14 cellular contexts compared by ENCODE assay signal in the genomic region with DNA sequence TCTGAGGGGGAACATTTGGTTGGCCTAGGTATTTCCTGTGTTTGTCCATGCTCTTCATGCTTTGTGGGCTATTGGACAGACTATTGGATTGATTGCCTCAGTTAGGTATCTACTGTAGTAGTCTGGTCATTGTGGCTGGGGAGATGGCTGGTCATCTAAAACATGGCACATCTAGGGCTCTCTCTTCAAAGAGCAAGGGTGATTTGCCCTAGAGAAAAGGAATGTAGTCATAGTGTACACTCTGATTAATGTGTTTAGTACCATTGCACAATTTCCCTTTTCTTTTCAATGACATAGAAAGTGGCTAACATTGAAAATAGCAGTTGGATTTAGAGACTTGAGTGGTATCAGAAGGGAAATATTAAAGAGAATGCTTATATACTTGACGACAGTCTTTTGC.
"Had no signal": no experiment of that assay in that cellular context is flagged by ENCODE, and none has a peak within 500 bp of the region (broad histone marks: within the 10 kb centered on the region; RNA-seq: fewer than 3 reads in every experiment).

No MANE protein-coding gene starts in this region.

- H3K27ac ChIP-seq: lower lobe of right lung, pancreas, testis had no signal

- H3K4me1 Mint-ChIP-seq: central memory CD8-positive, alpha-beta T cell had no signal

- H3K4me3 ChIP-seq: lower lobe of right lung, pancreas, testis had no signal

- ATAC-seq: activated CD8-positive, alpha-beta T cell treated with anti-CD3 and anti-CD28 coated beads, Interleukin-2, amount 10 ng/mL, durations not matched to agents 7 days and 5 days; activated naive CD8-positive, alpha-beta T cell treated with anti-CD3 and anti-CD28 coated beads, Interleukin-2, amount 50 U/mL, for 24 hours; effector memory CD8-positive, alpha-beta T cell; lower lobe of right lung; pancreas; stimulated activated naive CD8-positive, alpha-beta T cell treated with anti-CD3 and anti-CD28 coated beads, Interleukin-15, amount 100 ng/mL, for 72 hours had no signal

- H3K9me3 ChIP-seq: lower lobe of right lung, pancreas, testis had no signal

- H3K4me1 ChIP-seq: lower lobe of right lung, pancreas, testis had no signal

- H3K27me3 ChIP-seq: pancreas, testis had no signal

- H3K36me3 ChIP-seq: lower lobe of right lung, pancreas had no signal

- DNase-seq: activated CD4-positive, alpha-beta T cell treated with anti-CD3 and anti-CD28 coated beads for 4 hours; activated CD8-positive, alpha-beta memory T cell treated with anti-CD3 and anti-CD28 coated beads, Interleukin-2, amount 50 U/mL, for 48 hours; activated CD8-positive, alpha-beta T cell treated with anti-CD3 and anti-CD28 coated beads, Interleukin-2, amount 10 ng/mL, durations not matched to agents 7 days and 5 days; activated naive CD8-positive, alpha-beta T cell treated with anti-CD3 and anti-CD28 coated beads, Interleukin-2, amount 50 U/mL, for 24 hours; effector memory CD8-positive, alpha-beta T cell; hippocampal formation; kidney glomerular epithelial cell; lower lobe of right lung; midbrain; pancreas; stimulated activated CD4-positive, alpha-beta T cell treated with anti-CD3 and anti-CD28 coated beads, Interleukin-4, amount 100 ng/mL, for 24 hours; stimulated activated naive CD8-positive, alpha-beta T cell treated with anti-CD3 and anti-CD28 coated beads, Interleukin-15, amount 100 ng/mL, for 72 hours; testis had no signal

- H3K27me3 Mint-ChIP-seq: activated naive CD8-positive, alpha-beta T cell treated with anti-CD3 and anti-CD28 coated beads, Interleukin-2, amount 50 U/mL, for 24 hours; central memory CD8-positive, alpha-beta T cell; effector memory CD8-positive, alpha-beta T cell; stimulated activated naive CD8-positive, alpha-beta T cell treated with anti-CD3 and anti-CD28 coated beads, Interleukin-15, amount 100 ng/mL, for 72 hours had no signal

- H3K4me3 Mint-ChIP-seq: activated CD8-positive, alpha-beta T cell treated with anti-CD3 and anti-CD28 coated beads, Interleukin-2, amount 10 ng/mL, durations not matched to agents 7 days and 5 days; activated naive CD8-positive, alpha-beta T cell treated with anti-CD3 and anti-CD28 coated beads, Interleukin-2, amount 50 U/mL, for 24 hours; central memory CD8-positive, alpha-beta T cell; effector memory CD8-positive, alpha-beta T cell; stimulated activated naive CD8-positive, alpha-beta T cell treated with anti-CD3 and anti-CD28 coated beads, Interleukin-15, amount 100 ng/mL, for 72 hours had no signal

- FAIRE-seq: pancreas had no signal

- H3K9me3 Mint-ChIP-seq: activated naive CD8-positive, alpha-beta T cell treated with anti-CD3 and anti-CD28 coated beads, Interleukin-2, amount 50 U/mL, for 24 hours; central memory CD8-positive, alpha-beta T cell; effector memory CD8-positive, alpha-beta T cell; stimulated activated naive CD8-positive, alpha-beta T cell treated with anti-CD3 and anti-CD28 coated beads, Interleukin-15, amount 100 ng/mL, for 72 hours had no signal

- H3K27ac Mint-ChIP-seq: activated CD8-positive, alpha-beta T cell treated with anti-CD3 and anti-CD28 coated beads, Interleukin-2, amount 10 ng/mL, durations not matched to agents 7 days and 5 days; activated naive CD8-positive, alpha-beta T cell treated with anti-CD3 and anti-CD28 coated beads, Interleukin-2, amount 50 U/mL, for 24 hours; effector memory CD8-positive, alpha-beta T cell had no signal
